ENCODE assay signal across 23 cellular contexts in genomic region chr13:110414283-110414682, GRCh38.
DNase-seq lines count a peak whose midpoint lies in the region; TF ChIP-seq lines count a peak whose summit lies in the region.
"Had no signal": no experiment of that assay in that cellular context is flagged by ENCODE, and none has a peak within 500 bp of the region (broad histone marks: within the 10 kb centered on the region; RNA-seq: fewer than 3 reads in every experiment).

No MANE protein-coding gene starts in this region.

- no peak overlapping the region for H4K12ac ChIP-seq in trophoblast cell (ENCODE audit: low read depth, low read length)

- no peak overlapping the region for H3K9ac ChIP-seq in trophoblast cell (ENCODE audit: low read length)

- no peak overlapping the region for H3K14ac ChIP-seq in trophoblast cell (ENCODE audit: low read length)

- H2BK12ac ChIP-seq in trophoblast cell (ENCODE audit: low read length) = peak overlapping the region; percentile 42

- WGBS in trophoblast cell (ENCODE audit: extremely low coverage, insufficient coverage, insufficient read length) = no CpG with 5 or more reads among the region's 7 CpGs

- H3K27ac ChIP-seq in trophoblast cell (ENCODE audit: low read depth, low read length) = no peak overlapping the region
- peak overlapping the region; percentile 85 to 90 for H3K27ac ChIP-seq in tibial artery
- H3K27ac ChIP-seq: C4-2B had no signal

- H3K27ac Mint-ChIP-seq in HFFc6 = 0 out of 2 replicates have a peak overlapping the region, but pooled peaks have one; percentile 15
- H3K27ac Mint-ChIP-seq in chondrocyte (ENCODE audit: unreplicated experiment) = peak overlapping the region; percentile 93
- H3K27ac Mint-ChIP-seq in MCF 10A (ENCODE audit: low read depth, unreplicated experiment) = no peak overlapping the region
- H3K27ac Mint-ChIP-seq: activated CD8-positive, alpha-beta T cell treated with anti-CD3 and anti-CD28 coated beads for 36 hours; activated naive CD8-positive, alpha-beta T cell; activated T-helper 2 cell treated with anti-CD3 and anti-CD28 coated beads, Interferon-gamma antibody, Interleukin-2, Interleukin-4, amounts not matched to agents 10 μg/mL and 5 μg/mL and 100 μg/mL, durations not matched to agents 14 hours and 24 hours and 36 hours; T-helper 1 cell treated with Interleukin-12 subunit alpha and Interleukin-12 subunit beta and Interleukin-4 antibody, amounts not matched to agents 30 μg/mL and 1 μg/mL, for 36 hours had no signal

- H4K8ac ChIP-seq in trophoblast cell (ENCODE audit: low read depth, low read length) = peak overlapping the region; percentile 47

- H4K91ac ChIP-seq in trophoblast cell (ENCODE audit: low read depth, low read length) = peak overlapping the region; percentile 65

- H3K27me3 ChIP-seq in trophoblast cell (ENCODE audit: insufficient read depth, low read length) (no peaks in the 10 kb centered on the region), tibial artery (no peaks in the 10 kb centered on the region)

- CTCF ChIA-PET in MCF 10A (lab: Yijun Ruan, JAX) = interaction anchor here (1.0 kb wide), 1 partner anchor 192 kb away, joined by 3 read pairs; no protein-coding TSS in a partner anchor

- intact Hi-C loops in tibial artery (cut with DNase I; ENCODE audit: low total_unique reads) (loop anchor here (5.0 kb wide), 1 partner anchor 67 kb away; no protein-coding TSS in a partner anchor), MCF 10A (cut with micrococcal nuclease) (no loop called here)

- H3K79me1 ChIP-seq in trophoblast cell (ENCODE audit: low read length) = peaks cover 54% of the 10 kb centered on the region

- H3K4me1 ChIP-seq in trophoblast cell (ENCODE audit: control insufficient read depth in 1 of 2, insufficient read depth in 2 of 2, low read length in 2 of 2) (peaks cover 44 to 52% of the 10 kb centered on the region in 2 experiments), tibial artery (peaks cover 0 to 95% (median 78%) of the 10 kb centered on the region in 4 donors)

- peak overlapping the region; percentile 67 for H3K18ac ChIP-seq in trophoblast cell (ENCODE audit: low read length)

- no peak overlapping the region for H2AK5ac ChIP-seq in trophoblast cell (ENCODE audit: low read length)

- peaks cover 55% of the 10 kb centered on the region for H3K4me1 Mint-ChIP-seq in HFFc6 (ENCODE audit: low read depth)
- peaks cover 100% of the 10 kb centered on the region for H3K4me1 Mint-ChIP-seq in chondrocyte (ENCODE audit: low read depth)
- H3K4me1 Mint-ChIP-seq in MCF 10A (ENCODE audit: insufficient read depth, unreplicated experiment) = peaks cover 36% of the 10 kb centered on the region

- peaks cover 31% of the 10 kb centered on the region for H3K36me3 Mint-ChIP-seq in HFFc6 (ENCODE audit: low read depth)
- H3K36me3 Mint-ChIP-seq in chondrocyte (ENCODE audit: low read depth) = peaks cover 24% of the 10 kb centered on the region
- H3K36me3 Mint-ChIP-seq in MCF 10A (ENCODE audit: insufficient read depth, unreplicated experiment) = no peaks in the 10 kb centered on the region
- H3K36me3 Mint-ChIP-seq: activated naive CD8-positive, alpha-beta T cell had no signal

- H2BK120ac ChIP-seq in trophoblast cell (ENCODE audit: insufficient read depth, low read length, poor library complexity) = peak overlapping the region; percentile 31

- H3K9me3 ChIP-seq in trophoblast cell (ENCODE audit: insufficient read depth, low read depth, low read length) (no peaks in the 10 kb centered on the region), tibial artery (no peaks in the 10 kb centered on the region)
- H3K9me3 ChIP-seq: Caco-2 had no signal

- H3K79me2 ChIP-seq in trophoblast cell (ENCODE audit: control insufficient read depth, insufficient read depth, low read length, poor library complexity) = peaks cover 16% of the 10 kb centered on the region

- H3K4me3 Mint-ChIP-seq in HFFc6 (no peak overlapping the region), chondrocyte (ENCODE audit: unreplicated experiment) (no peak overlapping the region), MCF 10A (ENCODE audit: unreplicated experiment) (no peak overlapping the region)
- H3K4me3 Mint-ChIP-seq: activated CD8-positive, alpha-beta T cell treated with anti-CD3 and anti-CD28 coated beads for 36 hours; activated naive CD8-positive, alpha-beta T cell; T-helper 1 cell treated with Interleukin-12 subunit alpha and Interleukin-12 subunit beta and Interleukin-4 antibody, amounts not matched to agents 30 μg/mL and 1 μg/mL, for 36 hours had no signal

- H2BK5ac ChIP-seq in trophoblast cell (ENCODE audit: low read depth, low read length, poor library complexity) = no peak overlapping the region

- H3K27me3 Mint-ChIP-seq in HFFc6 (ENCODE audit: insufficient read depth) (peaks cover 2% of the 10 kb centered on the region; the same call in 1 of the 2 replicates), chondrocyte (ENCODE audit: low read depth) (no peaks in the 10 kb centered on the region), MCF 10A (ENCODE audit: insufficient read depth, unreplicated experiment) (no peaks in the 10 kb centered on the region)

- BruUV-seq in MCF 10A (replicated peaks; lab: Mats Ljungman, UMichigan) = no TSS peak

- H3K36me3 ChIP-seq in trophoblast cell (ENCODE audit: control insufficient read depth in 1 of 2, insufficient read depth in 2 of 2, low read length in 2 of 2) = peaks cover 5 to 7% of the 10 kb centered on the region in 2 experiments
- H3K36me3 ChIP-seq in tibial artery = no peaks in the 10 kb centered on the region

- DNase-seq in HFFc6 = no peak
- DNase-seq in chondrocyte (ENCODE audit: low spot score) = no peak
- no peak for DNase-seq in trophoblast cell
- no peak for DNase-seq in tibial artery
- DNase-seq in GM03348 (ENCODE audit: low spot score) = no peak
- DNase-seq in activated gamma-delta T cell treated with Interleukin-2 at 50 U/mL for 16 hours = no peak
- no peak for DNase-seq in MCF 10A (ENCODE audit: unreplicated experiment)
- DNase-seq in HUDEP-2 (lab: John Stamatoyannopoulos, UW; ENCODE audit: unreplicated experiment in 76 of 76) = no peak
- DNase-seq: activated CD4-positive, alpha-beta T cell treated with anti-CD3 and anti-CD28 coated beads for 1 hour; activated CD8-positive, alpha-beta T cell treated with anti-CD3 and anti-CD28 coated beads for 36 hours; anterior cingulate cortex; Caco-2; central memory CD4-positive, alpha-beta T cell; DND-41; HCEC 1CT; KG1; mammary epithelial cell; NCI-H1436; NCI-H82 had no signal

- H3K4me3 ChIP-seq in trophoblast cell (ENCODE audit: low read depth, low read length) = no peak overlapping the region
- no peak overlapping the region for H3K4me3 ChIP-seq in tibial artery

- no peak overlapping the region for H3K23ac ChIP-seq in trophoblast cell (ENCODE audit: low read length)

- H2AFZ ChIP-seq in trophoblast cell (ENCODE audit: insufficient read depth, low read length, poor library complexity) = no peak overlapping the region

- H3K4me2 ChIP-seq in trophoblast cell (ENCODE audit: low read length) = no peak overlapping the region

- TF ChIP-seq CTCF in HFFc6 (IDR thresholded peaks at IDR 0.05) (no peak), chondrocyte (IDR thresholded peaks at IDR 0.05) (no peak), tibial artery (IDR thresholded peaks at IDR 0.05) (no peak), MCF 10A (IDR thresholded peaks at IDR 0.05; ENCODE audit: unreplicated experiment) (no peak)

- H3K4ac ChIP-seq in trophoblast cell (ENCODE audit: low read depth, low read length) = peak overlapping the region; percentile 32

- POLR2A ChIA-PET in MCF 10A (lab: Yijun Ruan, JAX) = no interaction called here

- no peaks in the 10 kb centered on the region for H3K9me3 Mint-ChIP-seq in HFFc6
- H3K9me3 Mint-ChIP-seq in chondrocyte (ENCODE audit: low read depth) = no peaks in the 10 kb centered on the region
- no peaks in the 10 kb centered on the region for H3K9me3 Mint-ChIP-seq in MCF 10A (ENCODE audit: unreplicated experiment)
- H3K9me3 Mint-ChIP-seq: activated CD8-positive, alpha-beta T cell treated with anti-CD3 and anti-CD28 coated beads for 36 hours; activated T-helper 2 cell treated with anti-CD3 and anti-CD28 coated beads, Interferon-gamma antibody, Interleukin-2, Interleukin-4, amounts not matched to agents 10 μg/mL and 5 μg/mL and 100 μg/mL, durations not matched to agents 14 hours and 24 hours and 36 hours; T-helper 1 cell treated with Interleukin-12 subunit alpha and Interleukin-12 subunit beta and Interleukin-4 antibody, amounts not matched to agents 30 μg/mL and 1 μg/mL, for 36 hours had no signal
